8 cellular contexts compared by ENCODE assay signal in genomic region chr9:129036923-129037766, GRCh38.
DNase-seq lines count a peak whose midpoint lies in the region; ATAC-seq, FAIRE-seq and TF ChIP-seq lines count a peak whose summit lies in the region.

No MANE protein-coding gene starts in this region.

- FAIRE-seq in HTR-8/SVneo (lab: Jason Lieb, UNC), result no peak

- H3K4me3 ChIP-seq in AG09309 (ENCODE audit: control insufficient read depth, low read depth, low read length) (peak overlapping the region; percentile 98), Loucy (ENCODE audit: low read length, poor library complexity, severe bottlenecking) (peak overlapping the region; percentile 78), duodenal mucosa (ENCODE audit: low read depth in 1 of 2, low read length in 2 of 2) (peak overlapping the region; percentile 91 to 95), mucosa of stomach (ENCODE audit: low read length) (peak overlapping the region; percentile 92)

- H2AFZ ChIP-seq in Loucy (ENCODE audit: low read length), result no peak overlapping the region; the same call in 1 of the 2 replicates

- peak overlapping the region; percentile 70 for H3K9ac ChIP-seq in Loucy (ENCODE audit: low read depth, low read length, poor library complexity, severe bottlenecking)
- peak overlapping the region; percentile 80 to 88 for H3K9ac ChIP-seq in duodenal mucosa (ENCODE audit: low read depth in 1 of 2, low read length in 2 of 2)
- H3K9ac ChIP-seq in mucosa of stomach (ENCODE audit: low read length), result peak overlapping the region; percentile 90

- no peak for ATAC-seq in GM19351 (IDR thresholded peaks at IDR 0.05; ENCODE audit: unreplicated experiment)

- TF ChIP-seq CTCF in AG09309 (IDR thresholded peaks at IDR 0.05; ENCODE audit: control insufficient read depth, insufficient read depth, low read depth, low read length, missing control alignments) (no peak), Loucy (conservative IDR thresholded peaks at IDR 0.05; ENCODE audit: low read length) (no peak)

- H3K27me3 ChIP-seq in Loucy (ENCODE audit: insufficient read depth, low read length, poor library complexity, severe bottlenecking) (no peaks in the 10 kb centered on the region), duodenal mucosa (ENCODE audit: control insufficient read depth in 1 of 2, insufficient read depth in 2 of 2, low read length in 2 of 2) (no peaks in the 10 kb centered on the region), mucosa of stomach (ENCODE audit: control insufficient read depth, insufficient read depth, low read length) (no peaks in the 10 kb centered on the region)

- H4K20me1 ChIP-seq in Loucy (ENCODE audit: insufficient read depth, low read length, poor library complexity, severe bottlenecking), result no peaks in the 10 kb centered on the region

- no peaks in the 10 kb centered on the region for H3K9me3 ChIP-seq in Loucy (ENCODE audit: insufficient read depth, low read depth, low read length)
- no peaks in the 10 kb centered on the region for H3K9me3 ChIP-seq in duodenal mucosa (ENCODE audit: control insufficient read depth in 1 of 2, low read length in 2 of 2)
- no peaks in the 10 kb centered on the region for H3K9me3 ChIP-seq in mucosa of stomach (ENCODE audit: control insufficient read depth, low read length)

- no peak overlapping the region for H3K27ac ChIP-seq in duodenal mucosa (ENCODE audit: low read depth, low read length)

- no peaks in the 10 kb centered on the region for H3F3A ChIP-seq in Loucy (ENCODE audit: low read depth)

- H3K9me2 ChIP-seq in Loucy (replicated peaks; ENCODE audit: low read depth, low read length), result no peaks in the 10 kb centered on the region

- H3K79me2 ChIP-seq in Loucy (ENCODE audit: insufficient read depth, low read length), result peaks cover 28% of the 10 kb centered on the region

- peaks cover 6% of the 10 kb centered on the region for H3K4me1 ChIP-seq in Loucy (ENCODE audit: insufficient read depth, low read length, poor library complexity, severe bottlenecking)
- H3K4me1 ChIP-seq in duodenal mucosa (ENCODE audit: control insufficient read depth in 1 of 2, insufficient read depth in 2 of 2, low read length in 2 of 2), result peaks cover 23 to 27% of the 10 kb centered on the region in 2 donors
- H3K4me1 ChIP-seq in mucosa of stomach (ENCODE audit: control insufficient read depth, insufficient read depth, low read length), result peaks cover 17% of the 10 kb centered on the region

- H3K36me3 ChIP-seq in Loucy (ENCODE audit: insufficient read depth, low read length), result no peaks in the 10 kb centered on the region
- H3K36me3 ChIP-seq in duodenal mucosa (ENCODE audit: control insufficient read depth in 1 of 2, insufficient read depth in 2 of 2, low read length in 2 of 2), result peaks cover 8 to 16% of the 10 kb centered on the region in 2 donors
- no peaks in the 10 kb centered on the region for H3K36me3 ChIP-seq in mucosa of stomach (ENCODE audit: control insufficient read depth, insufficient read depth, low read length)

- H3K4me2 ChIP-seq in Loucy (ENCODE audit: low read depth, low read length, poor library complexity, severe bottlenecking), result peak overlapping the region; percentile 86

- DNase-seq in AG09309 (ENCODE audit: low read depth) (no peak), HTR-8/SVneo (ENCODE audit: insufficient read length, low spot score) (no peak), inferior parietal cortex (ENCODE audit: extremely low spot score) (no peak)
- DNase-seq in central memory CD4-positive, alpha-beta T cell, result no peak
